Comparison of ENCODE assay signal across 7 cellular contexts in genomic region chr7:130904031-130904757, GRCh38.
DNase-seq lines count a peak whose midpoint lies in the region; ATAC-seq, FAIRE-seq and TF ChIP-seq lines count a peak whose summit lies in the region.

No MANE protein-coding gene starts in this region.

- H3K4me3 ChIP-seq in heart left ventricle, result no peak overlapping the region

- no peaks in the 10 kb centered on the region for H3K9me3 Mint-ChIP-seq in activated CD8-positive, alpha-beta T cell treated with anti-CD3 and anti-CD28 coated beads, Interleukin-2, amount 10 ng/mL, durations not matched to agents 7 days and 5 days (ENCODE audit: insufficient read depth)
- H3K9me3 Mint-ChIP-seq in stimulated activated naive B cell treated with anti-CD40 and anti-IgM and Interleukin-4, amounts not matched to agents 10 μg/mL and 1 μg/mL and 100 μg/mL, for 72 hours, result no peaks in the 10 kb centered on the region

- intact Hi-C loops in heart left ventricle (cut with DNase I), result loop anchor here in 3 of 10 donors (5.0 to 10.0 kb wide), 3 partner anchors 93 to 401 kb away; no protein-coding TSS in a partner anchor

- H3K36me3 Mint-ChIP-seq in activated CD8-positive, alpha-beta T cell treated with anti-CD3 and anti-CD28 coated beads, Interleukin-2, amount 10 ng/mL, durations not matched to agents 7 days and 5 days (ENCODE audit: low read depth), result peaks cover 66% of the 10 kb centered on the region
- peaks cover 29 to 58% of the 10 kb centered on the region in 2 donors for H3K36me3 Mint-ChIP-seq in stimulated activated naive B cell treated with anti-CD40 and anti-IgM and Interleukin-4, amounts not matched to agents 10 μg/mL and 1 μg/mL and 100 μg/mL, for 72 hours

- 48 to 76% (median 57%) methylated on average over 9 of the region's 9 CpGs for WGBS in heart left ventricle, 4 donors

- CTCF ChIA-PET in activated CD8-positive, alpha-beta T cell treated with anti-CD3 and anti-CD28 coated beads, Interleukin-2, amount 10 ng/mL, durations not matched to agents 7 days and 5 days (lab: Charles Lee), result interaction anchor here (0.6 to 3.3 kb wide), 19 partner anchors 9 to 604 kb away, joined by 3 to 17 read pairs (median 4); no protein-coding TSS in a partner anchor

- POLR2A ChIA-PET in activated CD8-positive, alpha-beta T cell treated with anti-CD3 and anti-CD28 coated beads, Interleukin-2, amount 10 ng/mL, durations not matched to agents 7 days and 5 days (lab: Charles Lee), result interaction anchor here (0.6 to 2.5 kb wide), 5 partner anchors 9 to 205 kb away, joined by 3 to 13 read pairs (median 4); no protein-coding TSS in a partner anchor

- FAIRE-seq in GM12892 (lab: Jason Lieb, UNC), result no peak

- no peaks in the 10 kb centered on the region for H3K9me3 ChIP-seq in heart left ventricle

- no peak for TF ChIP-seq CTCF in heart left ventricle (IDR thresholded peaks at IDR 0.05)

- no peaks in the 10 kb centered on the region for H3K27me3 Mint-ChIP-seq in activated CD8-positive, alpha-beta T cell treated with anti-CD3 and anti-CD28 coated beads, Interleukin-2, amount 10 ng/mL, durations not matched to agents 7 days and 5 days (ENCODE audit: low read depth)
- no peaks in the 10 kb centered on the region for H3K27me3 Mint-ChIP-seq in stimulated activated naive B cell treated with anti-CD40 and anti-IgM and Interleukin-4, amounts not matched to agents 10 μg/mL and 1 μg/mL and 100 μg/mL, for 72 hours

- TF ChIP-seq POLR2A in heart left ventricle (IDR thresholded peaks at IDR 0.05) (no peak), GM12892 (IDR thresholded peaks at IDR 0.05; ENCODE audit: low read depth, low read length) (no peak)

- no peak for ATAC-seq in activated CD8-positive, alpha-beta T cell treated with anti-CD3 and anti-CD28 coated beads, Interleukin-2, amount 10 ng/mL, durations not matched to agents 7 days and 5 days
- peak in 2 of 4 donors; percentile 18 to 22 for ATAC-seq in heart left ventricle
- no peak for ATAC-seq in stimulated activated naive B cell treated with anti-CD40 and anti-IgM and Interleukin-4, amounts not matched to agents 10 μg/mL and 1 μg/mL and 100 μg/mL, for 72 hours (replicated peaks)

- no peaks in the 10 kb centered on the region for H3K27me3 ChIP-seq in heart left ventricle

- H3K27ac ChIP-seq in heart left ventricle, result peak overlapping the region; percentile 27 to 81 (median 63)

- H3K4me1 ChIP-seq in heart left ventricle, result peaks cover 7 to 79% (median 53%) of the 10 kb centered on the region in 12 donors

- H3K36me3 ChIP-seq in heart left ventricle, result peaks cover 0 to 53% (median 5%) of the 10 kb centered on the region in 9 donors

- H3K4me3 Mint-ChIP-seq in activated CD8-positive, alpha-beta T cell treated with anti-CD3 and anti-CD28 coated beads, Interleukin-2, amount 10 ng/mL, durations not matched to agents 7 days and 5 days, result no peak overlapping the region
- peak overlapping the region in 1 of 2 donors; percentile 21 for H3K4me3 Mint-ChIP-seq in stimulated activated naive B cell treated with anti-CD40 and anti-IgM and Interleukin-4, amounts not matched to agents 10 μg/mL and 1 μg/mL and 100 μg/mL, for 72 hours

- DNase-seq in HS-27A (ENCODE audit: low read depth) (peak; percentile 76), heart left ventricle (no peak), cortex of kidney (lab: John Stamatoyannopoulos, UW) (no peak), SKM-1 treated with dmso at 0.1 percent for 144 hours (lab: John Stamatoyannopoulos, UW; ENCODE audit: unreplicated experiment) (no peak), GM12892 (ENCODE audit: insufficient read length) (no peak)
- no peak for DNase-seq in activated CD8-positive, alpha-beta T cell treated with anti-CD3 and anti-CD28 coated beads, Interleukin-2, amount 10 ng/mL, durations not matched to agents 7 days and 5 days
- no peak for DNase-seq in stimulated activated naive B cell treated with anti-CD40 and anti-IgM and Interleukin-4, amounts not matched to agents 10 μg/mL and 1 μg/mL and 100 μg/mL, for 72 hours

- H3K4me1 Mint-ChIP-seq in activated CD8-positive, alpha-beta T cell treated with anti-CD3 and anti-CD28 coated beads, Interleukin-2, amount 10 ng/mL, durations not matched to agents 7 days and 5 days (ENCODE audit: low read depth), result peaks cover 73% of the 10 kb centered on the region
- peaks cover 41 to 68% of the 10 kb centered on the region in 2 donors for H3K4me1 Mint-ChIP-seq in stimulated activated naive B cell treated with anti-CD40 and anti-IgM and Interleukin-4, amounts not matched to agents 10 μg/mL and 1 μg/mL and 100 μg/mL, for 72 hours

- H3K27ac Mint-ChIP-seq in activated CD8-positive, alpha-beta T cell treated with anti-CD3 and anti-CD28 coated beads, Interleukin-2, amount 10 ng/mL, durations not matched to agents 7 days and 5 days, result peak overlapping the region; percentile 69
- H3K27ac Mint-ChIP-seq in stimulated activated naive B cell treated with anti-CD40 and anti-IgM and Interleukin-4, amounts not matched to agents 10 μg/mL and 1 μg/mL and 100 μg/mL, for 72 hours, result peak overlapping the region; percentile 89
